ENCODE assay signal across 12 cellular contexts in the genomic region with DNA sequence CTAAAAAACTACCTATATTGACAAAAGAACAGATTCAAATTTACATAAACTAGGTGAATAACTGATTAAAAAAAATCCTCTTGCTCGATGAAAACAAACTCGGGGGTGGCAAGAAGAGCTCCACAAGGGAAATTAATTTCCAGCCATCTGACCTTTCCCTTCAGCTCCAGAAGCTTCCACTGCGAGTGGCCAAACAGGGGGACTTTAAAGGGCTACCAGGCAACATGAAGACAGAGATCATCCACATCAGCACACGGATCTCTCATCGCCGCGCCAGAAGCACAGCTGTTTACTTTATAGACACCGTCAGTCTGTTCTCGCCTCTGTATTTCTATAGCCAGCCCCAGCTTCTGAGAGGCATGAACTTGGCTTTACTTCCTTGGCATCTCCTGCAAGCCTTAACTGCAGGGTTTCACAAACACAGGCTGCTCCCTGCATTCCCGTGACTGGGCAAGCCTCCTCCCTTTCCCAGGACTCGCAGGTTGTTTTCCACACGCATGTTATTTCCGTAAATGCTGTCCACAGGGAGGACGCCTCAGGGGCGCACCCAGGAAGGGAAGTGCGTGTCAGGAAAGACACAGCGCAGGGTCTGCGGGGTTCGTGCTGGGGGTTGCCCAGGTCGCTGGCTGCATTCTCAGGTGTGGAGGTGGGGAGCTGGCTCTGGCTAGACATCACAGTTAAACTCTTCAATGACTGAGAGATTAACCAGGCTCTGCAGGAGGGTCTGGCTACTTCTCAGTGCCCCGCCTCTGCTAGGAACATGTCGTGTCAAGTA.
DNase-seq lines count a peak whose midpoint lies in the region; ATAC-seq and TF ChIP-seq lines count a peak whose summit lies in the region.
"Had no signal": no experiment of that assay in that cellular context is flagged by ENCODE, and none has a peak within 500 bp of the region (broad histone marks: within the 10 kb centered on the region; RNA-seq: fewer than 3 reads in every experiment).

No MANE protein-coding gene starts in this region.

- in situ Hi-C loops in brain microvascular endothelial cell (cut with HindIII; ENCODE audit: low pct_ligation_motif_present, low sequenced_read_pairs), result no loop called here

- H3K27me3 Mint-ChIP-seq in IgD-negative memory B cell, result no peaks in the 10 kb centered on the region
- no peaks in the 10 kb centered on the region for H3K27me3 Mint-ChIP-seq in stimulated activated naive B cell treated with anti-CD40 and anti-IgM and Interleukin-4, amounts not matched to agents 10 μg/mL and 1 μg/mL and 100 μg/mL, for 72 hours

- no peak overlapping the region for H3K4me3 Mint-ChIP-seq in IgD-negative memory B cell
- no peak overlapping the region for H3K4me3 Mint-ChIP-seq in stimulated activated naive B cell treated with anti-CD40 and anti-IgM and Interleukin-4, amounts not matched to agents 10 μg/mL and 1 μg/mL and 100 μg/mL, for 72 hours
- H3K4me3 Mint-ChIP-seq: CD8-positive, alpha-beta T cell; GM23338 had no signal

- peak overlapping the region; percentile 31 to 78 (median 60) for H3K27ac Mint-ChIP-seq in IgD-negative memory B cell
- peak overlapping the region; percentile 51 for H3K27ac Mint-ChIP-seq in stimulated activated naive B cell treated with anti-CD40 and anti-IgM and Interleukin-4, amounts not matched to agents 10 μg/mL and 1 μg/mL and 100 μg/mL, for 72 hours
- H3K27ac Mint-ChIP-seq: CD8-positive, alpha-beta T cell; GM23338 had no signal

- H3K27ac ChIP-seq in brain microvascular endothelial cell, result peak overlapping the region; percentile 4
- H3K27ac ChIP-seq: PC-9 had no signal

- peaks cover 8% of the 10 kb centered on the region for H3K36me3 ChIP-seq in brain microvascular endothelial cell (replicated peaks)

- H3K27me3 ChIP-seq in brain microvascular endothelial cell (replicated peaks), result no peaks in the 10 kb centered on the region

- no peak for TF ChIP-seq CTCF in brain microvascular endothelial cell (IDR thresholded peaks at IDR 0.05; ENCODE audit: low read depth, low read length, missing control alignments)

- H3K4me3 ChIP-seq in brain microvascular endothelial cell (ENCODE audit: low read depth, low read length), result no peak overlapping the region
- H3K4me3 ChIP-seq: GM23338, PC-9, smooth muscle cell had no signal

- H3K4me1 Mint-ChIP-seq in IgD-negative memory B cell, result peaks cover 0 to 4% (median 3%) of the 10 kb centered on the region in 3 donors
- H3K4me1 Mint-ChIP-seq in stimulated activated naive B cell treated with anti-CD40 and anti-IgM and Interleukin-4, amounts not matched to agents 10 μg/mL and 1 μg/mL and 100 μg/mL, for 72 hours, result peaks cover 0 to 15% of the 10 kb centered on the region in 2 donors
- H3K4me1 Mint-ChIP-seq: GM23338 had no signal

- ATAC-seq in stimulated activated naive B cell treated with anti-CD40 and anti-IgM and Interleukin-4, amounts not matched to agents 10 μg/mL and 1 μg/mL and 100 μg/mL, for 72 hours (replicated peaks), result no peak
- no peak for ATAC-seq in GM19351 (IDR thresholded peaks at IDR 0.05; ENCODE audit: unreplicated experiment)
- no peak for ATAC-seq in HG02870 (IDR thresholded peaks at IDR 0.05; ENCODE audit: unreplicated experiment)
- no peak for ATAC-seq in HG02981 (IDR thresholded peaks at IDR 0.05; ENCODE audit: unreplicated experiment)
- ATAC-seq: CD8-positive, alpha-beta T cell had no signal

- H3K36me3 Mint-ChIP-seq in IgD-negative memory B cell, result peaks cover 3% of the 10 kb centered on the region
- H3K36me3 Mint-ChIP-seq in stimulated activated naive B cell treated with anti-CD40 and anti-IgM and Interleukin-4, amounts not matched to agents 10 μg/mL and 1 μg/mL and 100 μg/mL, for 72 hours, result peaks cover 43 to 59% of the 10 kb centered on the region in 2 donors

- DNase-seq in brain microvascular endothelial cell, result no peak
- peak; percentile 15 to 41 for DNase-seq in lung microvascular endothelial cell (ENCODE audit: low read depth in 2 of 2)
- DNase-seq in stimulated activated naive B cell treated with anti-CD40 and anti-IgM and Interleukin-4, amounts not matched to agents 10 μg/mL and 1 μg/mL and 100 μg/mL, for 72 hours, result no peak
- DNase-seq: CD8-positive, alpha-beta T cell; NCI-H1694; PC-9 had no signal

- no peaks in the 10 kb centered on the region for H3K9me3 Mint-ChIP-seq in IgD-negative memory B cell
- H3K9me3 Mint-ChIP-seq in stimulated activated naive B cell treated with anti-CD40 and anti-IgM and Interleukin-4, amounts not matched to agents 10 μg/mL and 1 μg/mL and 100 μg/mL, for 72 hours, result no peaks in the 10 kb centered on the region
- H3K9me3 Mint-ChIP-seq: CD8-positive, alpha-beta T cell had no signal

Comparison
In these comparisons a context has a peak if more than half of its experiments do, and no peak if none do; other contexts are left out.
1. DNase-seq: peak in lung microvascular endothelial cell (2 of 2); none in brain microvascular endothelial cell (single experiment) and stimulated activated naive B cell treated with anti-CD40 and anti-IgM and Interleukin-4, amounts not matched to agents 10 μg/mL and 1 μg/mL and 100 μg/mL, for 72 hours (single experiment).